ENCODE assay signal across 8 cellular contexts in genomic region chr17:81733507-81734404, GRCh38. TPM values are rescaled to one million over a fixed set of nuclear protein-coding genes. Genes with fewer than 3 reads are reported as not detected.
DNase-seq lines count a peak whose midpoint lies in the region; ATAC-seq, FAIRE-seq and TF ChIP-seq lines count a peak whose summit lies in the region.

No MANE protein-coding gene starts in this region.

- WGBS in neuronal stem cell (ENCODE audit: extremely low coverage in 2 of 2, insufficient read length in 2 of 2, insufficient replicate concordance in 1 of 2), 2 donors = no CpG with 5 or more reads among the region's 32 CpGs

- H2BK5ac ChIP-seq in neuronal stem cell (ENCODE audit: low read length) = no peak overlapping the region

- no peak overlapping the region for H3K18ac ChIP-seq in neuronal stem cell (ENCODE audit: low read length)

- FAIRE-seq in G401.6 (lab: Jason Lieb, UNC) = peak; percentile 48

- H3K79me1 ChIP-seq in neuronal stem cell (ENCODE audit: low read depth, low read length) = no peaks in the 10 kb centered on the region

- no peak overlapping the region for H2BK12ac ChIP-seq in neuronal stem cell (ENCODE audit: low read length)

- H3K27me3 ChIP-seq in neuronal stem cell (ENCODE audit: control insufficient read depth in 3 of 3, insufficient read depth in 3 of 3, low read depth in 1 of 3, low read length in 3 of 3) (peaks cover 0 to 52% (median 0%) of the 10 kb centered on the region in 3 experiments), tibial artery (peaks cover 0 to 62% of the 10 kb centered on the region in 2 donors)

- H3K23ac ChIP-seq in neuronal stem cell (ENCODE audit: low read depth, low read length, poor library complexity) = peak overlapping the region; percentile 1

- DNase-seq in LNCaP clone FGC (ENCODE audit: low read depth) (no peak), RKO (ENCODE audit: low spot score) (peak; percentile 76), fibroblast of pulmonary artery (ENCODE audit: low read depth) (peak; percentile 69), neuronal stem cell (ENCODE audit: low spot score) (peak; percentile 56), tibial artery (peak; percentile 68 to 83)
- DNase-seq in activated T-helper 1 cell treated with anti-CD3 and anti-CD28 coated beads, Interleukin-2, amount 50 U/mL, for 16 hours (ENCODE audit: low read depth in 1 of 2, low spot score in 1 of 2) = peak; percentile 22 to 44

- H2AK5ac ChIP-seq in neuronal stem cell (ENCODE audit: low read depth, low read length) = peak overlapping the region; percentile 77

- peak; percentile 98 for TF ChIP-seq CTCF in LNCaP clone FGC (IDR thresholded peaks at IDR 0.05; ENCODE audit: control insufficient read depth, extremely low read depth, insufficient read depth)
- TF ChIP-seq CTCF in fibroblast of pulmonary artery (IDR thresholded peaks at IDR 0.05; ENCODE audit: low read length, missing control alignments) = peak; percentile 75
- TF ChIP-seq CTCF in tibial artery (IDR thresholded peaks at IDR 0.05) = peak; percentile 87 to 96

- H3K27ac ChIP-seq in neuronal stem cell (replicated peaks; ENCODE audit: low read length) (no peak overlapping the region), tibial artery (no peak overlapping the region)

- no peak overlapping the region for H2BK120ac ChIP-seq in neuronal stem cell (ENCODE audit: low read depth, low read length)

- no peak overlapping the region for H4K8ac ChIP-seq in neuronal stem cell (ENCODE audit: low read depth, low read length)

- H2BK15ac ChIP-seq in neuronal stem cell (ENCODE audit: low read length) = peak overlapping the region; percentile 93

- no peak overlapping the region for H3K9ac ChIP-seq in neuronal stem cell (ENCODE audit: low read depth, low read length, poor library complexity)

- H3K9me3 ChIP-seq in neuronal stem cell (replicated peaks in 1 of 2; ENCODE audit: control insufficient read depth in 2 of 2, insufficient read depth in 1 of 2, low read depth in 1 of 2, low read length in 2 of 2) = no peaks in the 10 kb centered on the region
- H3K9me3 ChIP-seq in tibial artery = no peaks in the 10 kb centered on the region

- intact Hi-C loops in tibial artery (cut with DNase I; ENCODE audit: low total_unique reads) = no loop called here

- no peak overlapping the region for H3K14ac ChIP-seq in neuronal stem cell (ENCODE audit: low read length)

- no peak for ATAC-seq in HG02588 (IDR thresholded peaks at IDR 0.05; ENCODE audit: unreplicated experiment)

- H3K4ac ChIP-seq in neuronal stem cell (ENCODE audit: low read length) = no peak overlapping the region

- H3K4me1 ChIP-seq in neuronal stem cell (ENCODE audit: control insufficient read depth in 2 of 2, insufficient read depth in 1 of 2, low read depth in 1 of 2, low read length in 2 of 2) (peaks cover 6 to 9% of the 10 kb centered on the region in 2 donors), tibial artery (peaks cover 0 to 28% (median 13%) of the 10 kb centered on the region in 4 donors)

- peak overlapping the region; percentile 64 for H2AFZ ChIP-seq in neuronal stem cell (ENCODE audit: low read length)

- H3K4me3 ChIP-seq in LNCaP clone FGC (ENCODE audit: low read depth, low read length) (no peak overlapping the region), fibroblast of pulmonary artery (replicated peaks; ENCODE audit: low read depth, low read length) (no peak overlapping the region), neuronal stem cell (ENCODE audit: low read length in 2 of 2) (no peak overlapping the region), tibial artery (no peak overlapping the region)

- H4K91ac ChIP-seq in neuronal stem cell (ENCODE audit: low read depth, low read length, poor library complexity) = no peak overlapping the region

- H3K36me3 ChIP-seq in neuronal stem cell (replicated peaks in 1 of 2; ENCODE audit: control insufficient read depth in 2 of 2, insufficient read depth in 2 of 2, low read length in 2 of 2) = no peaks in the 10 kb centered on the region
- H3K36me3 ChIP-seq in tibial artery = no peaks in the 10 kb centered on the region

- no peak overlapping the region for H3K4me2 ChIP-seq in neuronal stem cell (ENCODE audit: insufficient read depth, low read length, poor library complexity, severe bottlenecking)

RNA-seq across cellular contexts. Expression of gene SLC25A10, which starts 21.7 kb away (rescaled TPM):
- 12.7 TPM for polyA plus RNA-seq in neuronal stem cell (2013, experiment 1 of 2)
- 12.8 TPM for polyA plus RNA-seq in neuronal stem cell (2013, experiment 2 of 2)

RNA-seq across cellular contexts. Expression of gene MRPL12, which starts 30.6 kb away (rescaled TPM):
- 75.2 TPM for polyA plus RNA-seq in neuronal stem cell (2013, experiment 1 of 2)
- polyA plus RNA-seq in neuronal stem cell (2013, experiment 2 of 2) = 73.4 TPM

RNA-seq across cellular contexts. Expression of gene HGS, which starts 49.9 kb away (rescaled TPM):
- polyA plus RNA-seq in neuronal stem cell (2013, experiment 1 of 2) = 33.9 TPM
- 31.7 TPM for polyA plus RNA-seq in neuronal stem cell (2013, experiment 2 of 2)

RNA-seq across cellular contexts. Expression of gene ARL16, which starts 50.2 kb away (rescaled TPM):
- 41.9 TPM for polyA plus RNA-seq in neuronal stem cell (2013, experiment 1 of 2)
- 43.1 TPM for polyA plus RNA-seq in neuronal stem cell (2013, experiment 2 of 2)
